ENCODE assay signal across 16 cellular contexts in the genomic region with DNA sequence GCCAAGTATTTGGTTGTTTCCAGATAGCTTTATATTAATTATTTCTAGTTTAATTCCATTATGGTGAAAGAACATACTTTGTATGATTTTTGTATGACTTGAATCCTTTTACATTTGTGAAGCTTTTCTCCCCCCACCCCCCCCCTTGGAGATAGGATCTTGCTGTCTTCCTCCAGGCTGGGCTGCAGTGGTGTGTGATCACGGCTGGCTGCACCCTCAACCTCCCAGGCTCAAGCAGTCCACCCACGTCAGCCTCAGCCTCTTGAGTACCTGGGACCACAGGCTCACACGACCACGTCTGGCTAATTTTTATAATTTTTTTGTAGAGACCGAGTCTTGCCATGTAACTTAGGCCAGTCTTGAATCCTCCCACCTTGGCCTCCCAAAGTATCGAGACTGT.
"Had no signal": no experiment of that assay in that cellular context is flagged by ENCODE, and none has a peak within 500 bp of the region (broad histone marks: within the 10 kb centered on the region; RNA-seq: fewer than 3 reads in every experiment).

No MANE protein-coding gene starts in this region.

- DNase-seq: activated CD4-positive, alpha-beta T cell treated with anti-CD3 and anti-CD28 coated beads, Interleukin-2, amount 10 ng/mL, durations not matched to agents 7 days and 5 days; activated CD8-positive, alpha-beta memory T cell treated with anti-CD3 and anti-CD28 coated beads, Interleukin-2, amount 50 U/mL, for 48 hours; activated naive CD8-positive, alpha-beta T cell treated with anti-CD3 and anti-CD28 coated beads for 36 hours; amygdala; body of pancreas; caudate nucleus; cortex of kidney; effector CD4-positive, alpha-beta T cell; esophagus squamous epithelium; hippocampal formation; mucosa of descending colon; naive thymus-derived CD4-positive, alpha-beta T cell; stimulated activated naive B cell treated with anti-CD40 and anti-IgM and Interleukin-4, amounts not matched to agents 10 μg/mL and 1 μg/mL and 100 μg/mL, for 72 hours; tibial artery had no signal

- H3K36me3 ChIP-seq: tibial artery, vagina had no signal

- H3K4me3 ChIP-seq: body of pancreas, esophagus squamous epithelium, mucosa of descending colon, tibial artery, vagina had no signal

- ATAC-seq: body of pancreas; left lobe of liver; mucosa of descending colon; naive thymus-derived CD4-positive, alpha-beta T cell; stimulated activated naive B cell treated with anti-CD40 and anti-IgM and Interleukin-4, amounts not matched to agents 10 μg/mL and 1 μg/mL and 100 μg/mL, for 72 hours had no signal

- H3K27me3 ChIP-seq: body of pancreas, esophagus squamous epithelium, tibial artery, vagina had no signal

- H3K9me3 ChIP-seq: body of pancreas, esophagus squamous epithelium, mucosa of descending colon, tibial artery, vagina had no signal

- H3K4me1 ChIP-seq: body of pancreas had no signal

- H3K27ac ChIP-seq: body of pancreas, esophagus squamous epithelium, tibial artery, vagina had no signal
